In the genomic region with DNA sequence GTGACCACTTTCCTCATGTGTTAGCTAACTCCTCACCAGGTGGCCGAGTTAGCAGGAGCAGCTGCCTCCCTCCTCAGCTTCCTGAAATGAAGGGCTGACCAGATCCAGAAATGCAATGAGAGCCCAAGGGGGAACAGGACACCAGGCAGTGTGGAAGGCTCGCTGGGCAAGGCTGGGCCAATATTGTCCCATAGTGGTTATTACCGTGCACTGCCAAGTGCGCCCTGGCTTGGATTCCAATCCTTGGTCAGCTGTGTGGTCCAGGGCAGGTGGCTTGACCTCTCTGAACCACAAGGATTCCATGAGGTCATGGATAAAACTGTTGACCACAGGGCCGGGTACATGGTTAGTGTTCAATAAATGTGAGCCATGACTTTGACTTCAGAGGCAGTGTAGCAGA, we compare ENCODE assay signal across 16 cellular contexts. TPM values are rescaled to one million over a fixed set of nuclear protein-coding genes. Genes with fewer than 3 reads are reported as not detected.
"Had no signal": no experiment of that assay in that cellular context is flagged by ENCODE, and none has a peak within 500 bp of the region (broad histone marks: within the 10 kb centered on the region; RNA-seq: fewer than 3 reads in every experiment).

No MANE protein-coding gene starts in this region.

- H3K27ac Mint-ChIP-seq: activated CD4-positive, alpha-beta T cell treated with anti-CD3 and anti-CD28 coated beads, Interleukin-2, amount 10 ng/mL, durations not matched to agents 24 days and 14 days; activated T-helper 1 cell treated with anti-CD3 and anti-CD28 coated beads, Interleukin-12 subunit alpha, Interleukin-12 subunit beta, Interleukin-2, Interleukin-4 antibody, amounts not matched to agents 30 ng/mL and 10 ng/mL and 1 ng/mL, durations not matched to agents 14 hours and 24 hours and 36 hours; natural killer cell treated with Interleukin-12 subunit alpha and Interleukin-12 subunit beta and Interleukin-15 and Interleukin-18, amount 100 ng/mL, for 72 hours; stimulated activated memory B cell treated with anti-CD40 and anti-IgM and Interleukin-4, amounts not matched to agents 10 μg/mL and 1 μg/mL and 100 μg/mL, for 72 hours; WTC11 had no signal

- DNase-seq: activated CD4-positive, alpha-beta T cell treated with anti-CD3 and anti-CD28 coated beads, Interleukin-2, amount 10 ng/mL, durations not matched to agents 24 days and 14 days; activated naive CD4-positive, alpha-beta T cell; aorta; hippocampal formation; occipital lobe; small intestine; upper lobe of right lung had no signal

- FAIRE-seq: frontal cortex, small intestine had no signal

- H3K27ac ChIP-seq: upper lobe of right lung had no signal

- H3K9me3 Mint-ChIP-seq: activated CD4-positive, alpha-beta T cell treated with anti-CD3 and anti-CD28 coated beads, Interleukin-2, amount 10 ng/mL, durations not matched to agents 24 days and 14 days; activated T-helper 1 cell treated with anti-CD3 and anti-CD28 coated beads, Interleukin-12 subunit alpha, Interleukin-12 subunit beta, Interleukin-2, Interleukin-4 antibody, amounts not matched to agents 30 ng/mL and 10 ng/mL and 1 ng/mL, durations not matched to agents 14 hours and 24 hours and 36 hours; natural killer cell treated with Interleukin-12 subunit alpha and Interleukin-12 subunit beta and Interleukin-15 and Interleukin-18, amount 100 ng/mL, for 72 hours had no signal

- H3K4me1 Mint-ChIP-seq: activated CD4-positive, alpha-beta T cell treated with anti-CD3 and anti-CD28 coated beads, Interleukin-2, amount 10 ng/mL, durations not matched to agents 24 days and 14 days; stimulated activated memory B cell treated with anti-CD40 and anti-IgM and Interleukin-4, amounts not matched to agents 10 μg/mL and 1 μg/mL and 100 μg/mL, for 72 hours had no signal

- H3K4me3 Mint-ChIP-seq: activated CD4-positive, alpha-beta T cell treated with anti-CD3 and anti-CD28 coated beads, Interleukin-2, amount 10 ng/mL, durations not matched to agents 24 days and 14 days; activated T-helper 1 cell treated with anti-CD3 and anti-CD28 coated beads, Interleukin-12 subunit alpha, Interleukin-12 subunit beta, Interleukin-2, Interleukin-4 antibody, amounts not matched to agents 30 ng/mL and 10 ng/mL and 1 ng/mL, durations not matched to agents 14 hours and 24 hours and 36 hours; natural killer cell treated with Interleukin-12 subunit alpha and Interleukin-12 subunit beta and Interleukin-15 and Interleukin-18, amount 100 ng/mL, for 72 hours; stimulated activated memory B cell treated with anti-CD40 and anti-IgM and Interleukin-4, amounts not matched to agents 10 μg/mL and 1 μg/mL and 100 μg/mL, for 72 hours; WTC11 had no signal

- H3K9me3 ChIP-seq: upper lobe of right lung had no signal

- ATAC-seq: natural killer cell treated with Interleukin-12 subunit alpha and Interleukin-12 subunit beta and Interleukin-15 and Interleukin-18, amount 100 ng/mL, for 72 hours; SK-N-SH treated with all-trans-retinoic acid at 6 μM for 48 hours; stimulated activated memory B cell treated with anti-CD40 and anti-IgM and Interleukin-4, amounts not matched to agents 10 μg/mL and 1 μg/mL and 100 μg/mL, for 72 hours; upper lobe of right lung; WTC11 had no signal

- H3K36me3 Mint-ChIP-seq: natural killer cell treated with Interleukin-12 subunit alpha and Interleukin-12 subunit beta and Interleukin-15 and Interleukin-18, amount 100 ng/mL, for 72 hours; stimulated activated memory B cell treated with anti-CD40 and anti-IgM and Interleukin-4, amounts not matched to agents 10 μg/mL and 1 μg/mL and 100 μg/mL, for 72 hours; WTC11 had no signal

- H3K27me3 ChIP-seq: upper lobe of right lung had no signal

- H3K27me3 Mint-ChIP-seq: activated CD4-positive, alpha-beta T cell treated with anti-CD3 and anti-CD28 coated beads, Interleukin-2, amount 10 ng/mL, durations not matched to agents 24 days and 14 days had no signal

- H3K4me3 ChIP-seq: lung, upper lobe of right lung had no signal

- H3K36me3 ChIP-seq: upper lobe of right lung had no signal

RNA-seq across cellular contexts. Expression of a gene that starts 3.6 kb away (rescaled TPM):
- total RNA-seq: activated CD4-positive, alpha-beta T cell treated with anti-CD3 and anti-CD28 coated beads, Interleukin-2, amount 10 ng/mL, durations not matched to agents 24 days and 14 days; activated T-helper 1 cell treated with anti-CD3 and anti-CD28 coated beads, Interleukin-12 subunit alpha, Interleukin-12 subunit beta, Interleukin-2, Interleukin-4 antibody, amounts not matched to agents 30 ng/mL and 10 ng/mL and 1 ng/mL, durations not matched to agents 14 hours and 24 hours and 36 hours; mononuclear cell; natural killer cell treated with Interleukin-12 subunit alpha and Interleukin-12 subunit beta and Interleukin-15 and Interleukin-18, amount 100 ng/mL, for 72 hours; T-helper 1 cell treated with Interleukin-12 subunit alpha and Interleukin-12 subunit beta and Interleukin-4 antibody, amounts not matched to agents 30 ng/mL and 1 ng/mL, for 36 hours had no signal
